ENCODE assay signal across 8 cellular contexts in genomic region chr22:21632237-21632895, GRCh38. TPM values are rescaled to one million over a fixed set of nuclear protein-coding genes. Genes with fewer than 3 reads are reported as not detected.
DNase-seq lines count a peak whose midpoint lies in the region; ATAC-seq and TF ChIP-seq lines count a peak whose summit lies in the region.

A gene with protein sequence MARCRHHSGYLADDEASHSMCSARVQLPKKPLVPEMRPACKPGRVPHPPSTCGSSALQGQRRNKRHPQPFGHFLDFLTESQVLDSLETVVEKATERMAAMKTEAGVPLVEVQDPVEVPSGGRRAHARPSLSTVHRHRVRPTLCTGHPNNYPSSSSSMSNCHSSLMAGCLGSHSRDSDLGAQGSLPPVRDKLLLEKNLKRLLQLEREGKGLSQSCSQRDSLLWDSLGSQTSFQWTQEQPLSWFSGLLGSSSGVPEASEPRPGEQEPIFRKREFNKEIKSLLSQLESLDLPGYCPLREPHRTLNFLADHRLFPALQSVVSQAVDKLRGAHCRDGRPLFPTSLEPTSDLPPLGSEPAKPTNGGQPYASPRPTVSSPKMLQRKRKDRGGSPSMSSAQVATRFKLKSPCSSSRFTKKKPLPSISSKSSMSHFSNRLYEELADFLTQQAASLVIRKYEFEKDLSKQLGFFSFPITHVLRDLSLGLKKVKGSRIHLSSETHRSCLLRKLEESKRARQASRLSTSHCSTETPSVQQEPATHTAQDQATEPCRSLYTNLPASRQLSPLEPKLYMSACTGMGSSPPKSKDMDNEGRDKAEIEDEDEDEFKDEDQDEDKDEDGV (plus strand): TSS chr22:21632760. CDS start chr22:21633182, 422 bp downstream.

- TF ChIP-seq CTCF in esophagus muscularis mucosa (IDR thresholded peaks at IDR 0.05) = no peak

- H3K4me1 ChIP-seq in SJCRH30 (no peaks in the 10 kb centered on the region), esophagus muscularis mucosa (peaks cover 12 to 24% (median 17%) of the 10 kb centered on the region in 4 donors)

- ATAC-seq in GM19452 (IDR thresholded peaks at IDR 0.05; ENCODE audit: unreplicated experiment) = no peak

- H3K27me3 Mint-ChIP-seq in activated naive CD4-positive, alpha-beta T cell treated with anti-CD3 and anti-CD28 coated beads, Interleukin-2, amount 10 ng/mL, durations not matched to agents 7 days and 5 days = peaks cover 11% of the 10 kb centered on the region

- H3K4me3 ChIP-seq in SJCRH30 (no peak within 1 kb of the TSS), esophagus muscularis mucosa (no peak within 1 kb of the TSS)

- H3K4me3 Mint-ChIP-seq in activated naive CD4-positive, alpha-beta T cell treated with anti-CD3 and anti-CD28 coated beads, Interleukin-2, amount 10 ng/mL, durations not matched to agents 7 days and 5 days = no peak within 1 kb of the TSS

- H3K36me3 ChIP-seq in SJCRH30 (no peaks in the 10 kb centered on the region), esophagus muscularis mucosa (peaks cover 0 to 8% (median 5%) of the 10 kb centered on the region in 4 donors)

- peaks cover 10% of the 10 kb centered on the region for H3K36me3 Mint-ChIP-seq in activated naive CD4-positive, alpha-beta T cell treated with anti-CD3 and anti-CD28 coated beads, Interleukin-2, amount 10 ng/mL, durations not matched to agents 7 days and 5 days

- H3K27ac ChIP-seq in SJCRH30 (no peak within 1 kb of the TSS), esophagus muscularis mucosa (replicated peaks in 1 of 4) (no peak within 1 kb of the TSS)

- WGBS in esophagus muscularis mucosa = 91% methylated on average over 24 of the region's 27 CpGs

- H3K4me1 Mint-ChIP-seq in activated naive CD4-positive, alpha-beta T cell treated with anti-CD3 and anti-CD28 coated beads, Interleukin-2, amount 10 ng/mL, durations not matched to agents 7 days and 5 days = peaks cover 28% of the 10 kb centered on the region

- H3K9me3 Mint-ChIP-seq in activated naive CD4-positive, alpha-beta T cell treated with anti-CD3 and anti-CD28 coated beads, Interleukin-2, amount 10 ng/mL, durations not matched to agents 7 days and 5 days = no peaks in the 10 kb centered on the region

- no peaks in the 10 kb centered on the region for H3K27me3 ChIP-seq in SJCRH30
- no peaks in the 10 kb centered on the region for H3K27me3 ChIP-seq in esophagus muscularis mucosa

- DNase-seq in HT1080 (ENCODE audit: low read depth) = peak; percentile 29
- peak; percentile 56 to 68 for DNase-seq in SJCRH30
- peak; percentile 68 for DNase-seq in activated naive CD4-positive, alpha-beta T cell treated with anti-CD3 and anti-CD28 coated beads, Interleukin-2, amount 10 ng/mL, durations not matched to agents 7 days and 5 days
- peak in 2 of 3 donors; percentile 31 to 39 for DNase-seq in stimulated activated CD4-positive, alpha-beta T cell treated with anti-CD3 and anti-CD28 coated beads, TNF-alpha, amount 100 ng/mL, for 1 hour (ENCODE audit: low read depth in 3 of 3, low spot score in 1 of 3)
- DNase-seq in SW 1271 (lab: John Stamatoyannopoulos, UW) = no peak
- no peak for DNase-seq in esophagus muscularis mucosa (ENCODE audit: extremely low spot score)
- no peak for DNase-seq in AG20443 (ENCODE audit: low spot score)

- CTCF ChIA-PET in activated naive CD4-positive, alpha-beta T cell treated with anti-CD3 and anti-CD28 coated beads, Interleukin-2, amount 10 ng/mL, durations not matched to agents 7 days and 5 days (lab: Charles Lee) = interaction anchor here (4.4 kb wide), 1 partner anchor 11 kb away, joined by 104 read pairs; the partner anchor contains the start of gene SDF2L1

- no peak for TF ChIP-seq EP300 in esophagus muscularis mucosa (IDR thresholded peaks at IDR 0.05)

- no peak for TF ChIP-seq POLR2A in esophagus muscularis mucosa (IDR thresholded peaks at IDR 0.05; ENCODE audit: low read depth)

- no peak within 1 kb of the TSS for H3K27ac Mint-ChIP-seq in activated naive CD4-positive, alpha-beta T cell treated with anti-CD3 and anti-CD28 coated beads, Interleukin-2, amount 10 ng/mL, durations not matched to agents 7 days and 5 days

- H3K9me3 ChIP-seq in SJCRH30 (replicated peaks) (no peaks in the 10 kb centered on the region), esophagus muscularis mucosa (no peaks in the 10 kb centered on the region)

- intact Hi-C loops in esophagus muscularis mucosa (cut with DNase I) = no loop called here

RNA-seq across cellular contexts. Expression of the gene that starts here (rescaled TPM):
- total RNA-seq in HT1080 (2014; rRNA removed; shearing (Covaris generic)) = not detected in 2 replicates
- polyA plus RNA-seq in HT1080 (2015; cell fraction: cytosol; rRNA removed) = 0.03 and 0.37 TPM in 2 replicates
- polyA plus RNA-seq in HT1080 (2015; cell fraction: nucleus; rRNA removed) = 1.2 and 1.7 TPM in 2 replicates
- total RNA-seq in SJCRH30 (2014; rRNA removed; shearing (Covaris generic)) = 0.38 TPM in 1 of 2 replicates, not detected in the other
- under 1 TPM; 0.26 to 0.99 (median 0.55) TPM for total RNA-seq in esophagus muscularis mucosa

Comparison
In these comparisons a context has a peak if more than half of its experiments do, and no peak if none do; other contexts are left out.
1. Peak in DNase-seq in SJCRH30; RNA of the gene not detected or under 1 TPM.
2. DNase-seq: peak in HT1080 (single experiment), activated naive CD4-positive, alpha-beta T cell treated with anti-CD3 and anti-CD28 coated beads, Interleukin-2, amount 10 ng/mL, durations not matched to agents 7 days and 5 days (single experiment) and stimulated activated CD4-positive, alpha-beta T cell treated with anti-CD3 and anti-CD28 coated beads, TNF-alpha, amount 100 ng/mL, for 1 hour (2 of 3); none in SW 1271 (0 of 2), esophagus muscularis mucosa (single experiment) and AG20443 (single experiment).